ENCODE assay signal across 15 cellular contexts in the genomic region with DNA sequence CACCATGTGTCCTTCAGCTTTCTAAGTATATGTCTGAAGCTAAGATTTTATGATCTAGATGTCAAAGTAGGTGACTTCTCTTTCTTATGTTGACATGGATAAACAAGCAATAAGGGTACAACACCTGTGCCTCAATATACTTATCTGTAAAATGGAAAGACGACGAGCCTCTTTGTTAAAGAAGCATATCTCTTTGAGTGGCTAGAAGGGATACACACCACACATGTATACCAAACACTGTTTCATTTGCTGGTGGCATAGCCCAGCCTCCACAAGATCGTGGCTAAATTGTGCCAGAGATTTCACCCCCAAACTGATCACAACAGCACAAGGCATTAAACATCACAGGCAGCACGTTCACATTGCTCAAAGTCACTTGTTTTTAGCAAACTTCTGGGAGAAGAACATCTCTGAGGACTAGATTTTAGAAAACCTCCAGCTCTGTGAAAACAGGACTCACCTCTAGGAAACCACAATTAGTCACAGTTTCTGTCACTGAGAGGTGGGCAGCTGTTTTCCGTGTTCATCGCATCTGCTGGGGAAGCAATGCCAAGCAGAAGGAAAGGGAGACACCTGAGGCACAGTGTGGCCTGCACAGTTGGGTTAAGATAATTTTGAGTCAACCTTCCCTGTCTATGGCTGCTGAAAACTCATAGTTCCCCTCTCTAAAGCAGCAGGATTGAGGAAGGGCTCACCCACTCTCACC.
DNase-seq lines count a peak whose midpoint lies in the region; ATAC-seq, FAIRE-seq and TF ChIP-seq lines count a peak whose summit lies in the region.
"Had no signal": no experiment of that assay in that cellular context is flagged by ENCODE, and none has a peak within 500 bp of the region (broad histone marks: within the 10 kb centered on the region; RNA-seq: fewer than 3 reads in every experiment).

No MANE protein-coding gene starts in this region.

- POLR2A ChIA-PET in MCF 10A (lab: Yijun Ruan, JAX): interaction anchor here (0.6 to 1.0 kb wide), 2 partner anchors 11 to 417 kb away, joined by 3 read pairs; no protein-coding TSS in a partner anchor

- intact Hi-C loops in MCF 10A (cut with micrococcal nuclease) (no loop called here), breast epithelium (cut with DNase I; ENCODE audit: low total_unique reads) (no loop called here)

- ATAC-seq in HG03378 (IDR thresholded peaks at IDR 0.05; ENCODE audit: unreplicated experiment) (peak; percentile 61), RWPE2 (ENCODE audit: low read depth) (peak; percentile 31; the same call in 1 of the 3 replicates), GM21619 (IDR thresholded peaks at IDR 0.05; ENCODE audit: unreplicated experiment) (no peak)

- H3K9me3 ChIP-seq in breast epithelium (no peaks in the 10 kb centered on the region), RWPE2 (ENCODE audit: severe bottlenecking) (no peaks in the 10 kb centered on the region)

- H3K4me1 ChIP-seq in breast epithelium (no peaks in the 10 kb centered on the region), RWPE2 (ENCODE audit: insufficient read depth, poor library complexity, severe bottlenecking) (no peaks in the 10 kb centered on the region)

- no peaks in the 10 kb centered on the region for H3K9me3 Mint-ChIP-seq in MCF 10A (ENCODE audit: unreplicated experiment)
- H3K9me3 Mint-ChIP-seq: activated T-cell treated with anti-CD3 and anti-CD28 coated beads, Interleukin-2, amount 50 U/mL, for 4 hours had no signal

- H3K4me3 ChIP-seq in breast epithelium (no peak overlapping the region), RWPE2 (ENCODE audit: severe bottlenecking) (no peak overlapping the region)
- H3K4me3 ChIP-seq: GM23248 had no signal

- H3K27me3 ChIP-seq in breast epithelium (no peaks in the 10 kb centered on the region), RWPE2 (ENCODE audit: insufficient read depth, poor library complexity, severe bottlenecking) (no peaks in the 10 kb centered on the region)
- H3K27me3 ChIP-seq: brain microvascular endothelial cell had no signal

- TF ChIP-seq CTCF in MCF 10A (IDR thresholded peaks at IDR 0.05; ENCODE audit: unreplicated experiment) (no peak), breast epithelium (IDR thresholded peaks at IDR 0.05) (no peak), RWPE2 (IDR thresholded peaks at IDR 0.05; ENCODE audit: poor library complexity, severe bottlenecking) (no peak)

- no peak overlapping the region for H3K4me3 Mint-ChIP-seq in MCF 10A (ENCODE audit: unreplicated experiment)
- H3K4me3 Mint-ChIP-seq: activated T-cell treated with anti-CD3 and anti-CD28 coated beads, Interleukin-2, amount 50 U/mL, for 4 hours; CD4-positive, CD25-positive, alpha-beta regulatory T cell had no signal

- H3K27ac ChIP-seq in breast epithelium (no peak overlapping the region), RWPE2 (ENCODE audit: poor library complexity, severe bottlenecking) (no peak overlapping the region)
- H3K27ac ChIP-seq: brain microvascular endothelial cell, GM23248 had no signal

- H3K36me3 ChIP-seq in breast epithelium: no peaks in the 10 kb centered on the region
- no peaks in the 10 kb centered on the region for H3K36me3 ChIP-seq in RWPE2 (ENCODE audit: low read depth)
- H3K36me3 ChIP-seq: brain microvascular endothelial cell had no signal

- H3K36me3 Mint-ChIP-seq in MCF 10A (ENCODE audit: insufficient read depth, unreplicated experiment): no peaks in the 10 kb centered on the region
- H3K36me3 Mint-ChIP-seq: CD4-positive, CD25-positive, alpha-beta regulatory T cell had no signal

- H3K27ac Mint-ChIP-seq in MCF 10A (ENCODE audit: low read depth, unreplicated experiment): no peak overlapping the region
- H3K27ac Mint-ChIP-seq: CD4-positive, CD25-positive, alpha-beta regulatory T cell had no signal

- CTCF ChIA-PET in MCF 10A (lab: Yijun Ruan, JAX): interaction anchor here (0.7 to 4.7 kb wide), 5 partner anchors 17 to 587 kb away, joined by 3 to 24 read pairs (median 4); no protein-coding TSS in a partner anchor

- no peak for TF ChIP-seq POLR2A in breast epithelium (IDR thresholded peaks at IDR 0.05)

- no TSS peak for BruUV-seq in MCF 10A (replicated peaks; lab: Mats Ljungman, UMichigan)

- FAIRE-seq in urothelium cell line (lab: Jason Lieb, UNC): no peak

- H3K27me3 Mint-ChIP-seq in MCF 10A (ENCODE audit: insufficient read depth, unreplicated experiment): peaks cover 19% of the 10 kb centered on the region
- H3K27me3 Mint-ChIP-seq: CD4-positive, CD25-positive, alpha-beta regulatory T cell had no signal

- peak; percentile 10 for DNase-seq in MCF 10A (ENCODE audit: unreplicated experiment)
- no peak for DNase-seq in breast epithelium (ENCODE audit: low spot score in 2 of 2)
- DNase-seq in RWPE2 (ENCODE audit: low spot score): no peak
- DNase-seq in urothelium cell line (ENCODE audit: low spot score): peak; percentile 18
- DNase-seq in SHP77 treated with DMSO at 0.1 percent for 48 hours (lab: John Stamatoyannopoulos, UW): no peak
- DNase-seq: activated CD4-positive, alpha-beta T cell treated with anti-CD3 and anti-CD28 coated beads, Interleukin-2, amount 50 U/mL, for 1 hour; activated T-cell treated with anti-CD3 and anti-CD28 coated beads, Interleukin-2, amount 50 U/mL, for 4 hours; brain microvascular endothelial cell; CD4-positive, CD25-positive, alpha-beta regulatory T cell; GM23248; NCI-H146; NCI-H226; NK-92 treated with Interleukin-12 subunit alpha and Interleukin-12 subunit beta, amount 100 ng/mL, for 24 hours had no signal

- no peaks in the 10 kb centered on the region for H3K4me1 Mint-ChIP-seq in MCF 10A (ENCODE audit: insufficient read depth, unreplicated experiment)
- H3K4me1 Mint-ChIP-seq: CD4-positive, CD25-positive, alpha-beta regulatory T cell had no signal

Comparison
In these comparisons a context has a peak if more than half of its experiments do, and no peak if none do; other contexts are left out.
1. DNase-seq: peak in MCF 10A (single experiment) and urothelium cell line (single experiment); none in breast epithelium (0 of 2), RWPE2 (single experiment) and SHP77 treated with DMSO at 0.1 percent for 48 hours (single experiment).